11 cellular contexts compared by ENCODE assay signal in the genomic region with DNA sequence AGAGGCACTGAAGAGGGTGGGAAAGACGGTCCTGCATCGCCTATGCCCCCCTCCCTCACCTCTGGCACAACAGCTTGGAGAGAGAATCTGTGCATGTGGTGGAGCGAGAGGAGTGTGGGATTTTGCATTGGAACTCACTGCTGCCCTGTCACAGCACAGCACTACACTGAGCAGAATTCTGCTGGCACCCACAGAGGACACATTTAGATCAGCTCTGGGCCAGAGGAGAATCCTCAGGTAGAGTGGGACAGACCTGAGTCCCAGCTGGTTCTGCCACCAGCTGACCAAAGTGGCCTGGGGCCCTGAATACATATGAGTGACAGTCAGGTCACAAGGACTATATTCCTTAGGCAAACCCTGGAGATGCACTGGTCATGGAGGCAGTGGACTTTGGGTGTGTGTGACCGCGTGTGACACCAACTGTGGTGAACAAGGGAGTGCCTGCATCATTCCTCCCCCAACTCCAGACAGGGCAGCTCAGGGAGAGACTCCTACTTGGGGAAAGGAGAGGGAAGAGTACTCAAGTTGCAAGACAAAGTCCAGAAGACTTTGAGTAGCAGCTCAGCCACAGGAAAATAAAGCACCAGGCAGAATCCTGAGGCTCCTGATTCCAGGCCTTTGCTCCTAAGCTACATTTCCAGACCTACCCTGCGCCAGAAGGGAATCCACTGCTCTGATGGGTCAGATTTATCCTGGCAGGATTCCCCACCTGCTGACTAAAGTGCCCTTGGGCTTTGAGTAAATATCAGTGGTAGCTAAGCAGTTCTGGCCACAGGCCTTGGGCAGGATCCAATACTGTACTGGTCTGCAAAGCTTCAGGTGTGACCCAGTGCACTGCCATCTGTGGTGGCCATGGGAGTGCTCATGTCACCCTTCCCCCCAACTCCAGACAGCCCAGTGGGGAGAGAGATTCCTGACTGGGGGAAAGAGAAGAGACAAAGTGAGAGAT. TPM values are rescaled to one million over a fixed set of nuclear protein-coding genes. Genes with fewer than 3 reads are reported as not detected.
A peak's percentile ranks its signal among the peaks of the same experiment; 100 is the strongest.
DNase-seq lines count a peak whose midpoint lies in the region; ATAC-seq and TF ChIP-seq lines count a peak whose summit lies in the region.
"Had no signal": no experiment of that assay in that cellular context is flagged by ENCODE, and none has a peak within 500 bp of the region (broad histone marks: within the 10 kb centered on the region; RNA-seq: fewer than 3 reads in every experiment).

No MANE protein-coding gene starts in this region.

- DNase-seq in NCI-H82 (lab: John Stamatoyannopoulos, UW) (peak; percentile 41), NCI-H82 treated with DMSO at 0.1 percent for 48 hours (lab: John Stamatoyannopoulos, UW; ENCODE audit: unreplicated experiment) (no peak), left ventricle myocardium superior (peak; percentile 67), upper lobe of right lung (peak; percentile 70), NCI-H128 (lab: John Stamatoyannopoulos, UW; ENCODE audit: unreplicated experiment) (no peak)
- DNase-seq: activated CD8-positive, alpha-beta T cell treated with anti-CD3 and anti-CD28 coated beads, Interleukin-2, amount 10 ng/mL, durations not matched to agents 7 days and 5 days had no signal

- H3K4me1 ChIP-seq in upper lobe of right lung, result no peaks in the 10 kb centered on the region
- H3K4me1 ChIP-seq: suprapubic skin had no signal

- TF ChIP-seq CTCF in upper lobe of right lung (IDR thresholded peaks at IDR 0.05), result no peak

- no peaks in the 10 kb centered on the region for H3K9me3 ChIP-seq in upper lobe of right lung
- H3K9me3 ChIP-seq: esophagus muscularis mucosa, suprapubic skin had no signal

- no peaks in the 10 kb centered on the region for H3K36me3 ChIP-seq in upper lobe of right lung
- H3K36me3 ChIP-seq: suprapubic skin had no signal

- no peaks in the 10 kb centered on the region for H3K27me3 ChIP-seq in upper lobe of right lung
- H3K27me3 ChIP-seq: esophagus muscularis mucosa, suprapubic skin had no signal

- no peak overlapping the region for H3K4me3 ChIP-seq in upper lobe of right lung
- H3K4me3 ChIP-seq: esophagus muscularis mucosa, suprapubic skin had no signal

- ATAC-seq in left ventricle myocardium superior (peak; percentile 96), upper lobe of right lung (peak; percentile 82), GM19455 (IDR thresholded peaks at IDR 0.05; ENCODE audit: unreplicated experiment) (no peak)
- ATAC-seq: activated CD8-positive, alpha-beta T cell treated with anti-CD3 and anti-CD28 coated beads, Interleukin-2, amount 10 ng/mL, durations not matched to agents 7 days and 5 days had no signal

- intact Hi-C loops in left ventricle myocardium superior (cut with micrococcal nuclease) (no loop called here), upper lobe of right lung (cut with DNase I) (no loop called here)

- no peak overlapping the region for H3K27ac ChIP-seq in upper lobe of right lung
- H3K27ac ChIP-seq: suprapubic skin had no signal

RNA-seq across cellular contexts. Expression of gene ACOT1, which starts 10.6 kb away (rescaled TPM):
- total RNA-seq in left ventricle myocardium superior (24.7 TPM), upper lobe of right lung (16.4 TPM)
- total RNA-seq: G401 had no signal

RNA-seq across cellular contexts. Expression of gene HEATR4, which starts 32.4 kb away (rescaled TPM):
- 0.10 TPM for total RNA-seq in left ventricle myocardium superior
- 1.6 TPM for total RNA-seq in upper lobe of right lung
- total RNA-seq: A673; activated CD8-positive, alpha-beta T cell treated with anti-CD3 and anti-CD28 coated beads, Interleukin-2, amount 10 ng/mL, durations not matched to agents 7 days and 5 days; G401 had no signal

RNA-seq across cellular contexts. Expression of gene RIOX1, which starts 35.6 kb away (rescaled TPM):
- total RNA-seq in left ventricle myocardium superior (8.1 TPM), upper lobe of right lung (11.3 TPM)

RNA-seq across cellular contexts. Expression of gene ACOT2, which starts 42.7 kb away (rescaled TPM):
- total RNA-seq in left ventricle myocardium superior (217 TPM), upper lobe of right lung (40.2 TPM)

Comparison
In these comparisons a context has a peak if more than half of its experiments do, and no peak if none do; other contexts are left out.
1. DNase-seq: peak in NCI-H82 (single experiment), left ventricle myocardium superior (single experiment) and upper lobe of right lung (single experiment); none in NCI-H82 treated with DMSO at 0.1 percent for 48 hours (single experiment) and NCI-H128 (single experiment).